ENCODE assay signal across 26 cellular contexts in genomic region chr5:176887252-176887849, GRCh38. TPM values are rescaled to one million over a fixed set of nuclear protein-coding genes. Genes with fewer than 3 reads are reported as not detected.
A peak's percentile ranks its signal among the peaks of the same experiment; 100 is the strongest.
DNase-seq lines count a peak whose midpoint lies in the region; ATAC-seq and TF ChIP-seq lines count a peak whose summit lies in the region.
"Had no signal": no experiment of that assay in that cellular context is flagged by ENCODE, and none has a peak within 500 bp of the region (broad histone marks: within the 10 kb centered on the region; RNA-seq: fewer than 3 reads in every experiment).

No MANE protein-coding gene starts in this region.

- H2AFZ ChIP-seq in SK-N-SH (ENCODE audit: low read depth) = no peak overlapping the region

- H3K27ac ChIP-seq in SK-N-SH (ENCODE audit: low read depth in 2 of 2, low read length in 1 of 2) (no peak overlapping the region), foreskin keratinocyte (no peak overlapping the region)
- H3K27ac ChIP-seq: 22Rv1, ascending aorta, epithelial cell of prostate, HL-60 had no signal

- 74% methylated on average over 19 of the region's 28 CpGs for WGBS in SK-N-SH (ENCODE audit: low lambda C conversion rate)

- no peaks in the 10 kb centered on the region for H4K20me1 ChIP-seq in SK-N-SH (ENCODE audit: insufficient read depth)

- no peaks in the 10 kb centered on the region for H3F3A ChIP-seq in SK-N-SH (replicated peaks; ENCODE audit: insufficient read depth)

- no peak overlapping the region for H3K9ac ChIP-seq in SK-N-SH

- ATAC-seq in SK-N-SH treated with all-trans-retinoic acid at 6 μM for 48 hours (no peak), foreskin keratinocyte (no peak)
- ATAC-seq: activated CD8-positive, alpha-beta T cell treated with anti-CD3 and anti-CD28 coated beads for 36 hours; stimulated activated effector memory CD8-positive, alpha-beta T cell treated with anti-CD3 and anti-CD28 coated beads, Interleukin-12 subunit alpha, Interleukin-12 subunit beta, amount 100 ng/mL, for 72 hours had no signal

- intact Hi-C loops in posterior vena cava (cut with DNase I) = no loop called here

- no peaks in the 10 kb centered on the region for H3K9me2 ChIP-seq in SK-N-SH

- no peaks in the 10 kb centered on the region; the same call in 1 of the 2 replicates for H3K27me3 ChIP-seq in SK-N-SH (ENCODE audit: insufficient read depth)
- no peaks in the 10 kb centered on the region for H3K27me3 ChIP-seq in H7 (ENCODE audit: control insufficient read depth, insufficient read depth, low read length)
- peaks cover 11% of the 10 kb centered on the region for H3K27me3 ChIP-seq in foreskin keratinocyte
- H3K27me3 ChIP-seq: ascending aorta had no signal

- no peaks in the 10 kb centered on the region for H3K9me3 Mint-ChIP-seq in activated CD4-positive, alpha-beta memory T cell treated with anti-CD3 and anti-CD28 coated beads, Interleukin-2, amount 10 ng/mL, durations not matched to agents 7 days and 5 days
- H3K9me3 Mint-ChIP-seq: activated CD8-positive, alpha-beta T cell treated with anti-CD3 and anti-CD28 coated beads for 36 hours; activated naive CD8-positive, alpha-beta T cell treated with anti-CD3 and anti-CD28 coated beads for 36 hours; immature natural killer cell; stimulated activated effector memory CD8-positive, alpha-beta T cell treated with anti-CD3 and anti-CD28 coated beads, Interleukin-12 subunit alpha, Interleukin-12 subunit beta, amount 100 ng/mL, for 72 hours had no signal

- CTCF ChIA-PET in SK-N-SH (lab: Yijun Ruan, JAX) = interaction anchor here (0.9 to 4.1 kb wide), 2 partner anchors 22 to 75 kb away, joined by 3 to 19 read pairs; partner anchors contain the start of gene UNC5A
- CTCF ChIA-PET in activated CD4-positive, alpha-beta memory T cell treated with anti-CD3 and anti-CD28 coated beads, Interleukin-2, amount 10 ng/mL, durations not matched to agents 7 days and 5 days (lab: Charles Lee) = no interaction called here

- peaks cover 8% of the 10 kb centered on the region for H3K4me1 Mint-ChIP-seq in activated CD4-positive, alpha-beta memory T cell treated with anti-CD3 and anti-CD28 coated beads, Interleukin-2, amount 10 ng/mL, durations not matched to agents 7 days and 5 days
- H3K4me1 Mint-ChIP-seq: activated naive CD8-positive, alpha-beta T cell treated with anti-CD3 and anti-CD28 coated beads for 36 hours; immature natural killer cell had no signal

- TF ChIP-seq RAD21 in SK-N-SH (IDR thresholded peaks at IDR 0.05; ENCODE audit: low read length) = no peak; the same call in 1 of the 2 replicates

- POLR2A ChIA-PET in SK-N-SH (lab: Yijun Ruan, JAX) = no interaction called here
- POLR2A ChIA-PET in activated CD4-positive, alpha-beta memory T cell treated with anti-CD3 and anti-CD28 coated beads, Interleukin-2, amount 10 ng/mL, durations not matched to agents 7 days and 5 days (lab: Charles Lee) = no interaction called here

- H3K36me3 Mint-ChIP-seq in activated CD4-positive, alpha-beta memory T cell treated with anti-CD3 and anti-CD28 coated beads, Interleukin-2, amount 10 ng/mL, durations not matched to agents 7 days and 5 days (ENCODE audit: low read depth) = no peaks in the 10 kb centered on the region
- H3K36me3 Mint-ChIP-seq: activated naive CD8-positive, alpha-beta T cell treated with anti-CD3 and anti-CD28 coated beads for 36 hours; CD4-positive, CD25-positive, alpha-beta regulatory T cell; immature natural killer cell; stimulated activated effector memory CD8-positive, alpha-beta T cell treated with anti-CD3 and anti-CD28 coated beads, Interleukin-12 subunit alpha, Interleukin-12 subunit beta, amount 100 ng/mL, for 72 hours had no signal

- H3K4me3 ChIP-seq in SK-N-SH (ENCODE audit: low read depth in 2 of 2, low read length in 1 of 2) = no peak overlapping the region
- H3K4me3 ChIP-seq in H7 (ENCODE audit: insufficient read depth, low read depth, low read length) = no peak overlapping the region
- H3K4me3 ChIP-seq: ascending aorta had no signal

- H3K36me3 ChIP-seq in SK-N-SH (replicated peaks in 1 of 2; ENCODE audit: control insufficient read depth in 1 of 2, insufficient read depth in 2 of 2, low read length in 1 of 2) (no peaks in the 10 kb centered on the region), H7 (replicated peaks; ENCODE audit: control insufficient read depth, insufficient read depth, low read length) (no peaks in the 10 kb centered on the region)
- H3K36me3 ChIP-seq: ascending aorta had no signal

- no peaks in the 10 kb centered on the region for H3K9me3 ChIP-seq in SK-N-SH
- H3K9me3 ChIP-seq: ascending aorta had no signal

- H3K27me3 Mint-ChIP-seq in activated CD4-positive, alpha-beta memory T cell treated with anti-CD3 and anti-CD28 coated beads, Interleukin-2, amount 10 ng/mL, durations not matched to agents 7 days and 5 days = no peaks in the 10 kb centered on the region

- TF ChIP-seq EP300 in SK-N-SH (IDR thresholded peaks at IDR 0.05; ENCODE audit: borderline replicate concordance in 1 of 2, low read depth in 1 of 2, low read length in 1 of 2) = no peak

- DNase-seq in SK-N-SH = peak; percentile 32
- peak; percentile 86 for DNase-seq in H7
- DNase-seq in foreskin keratinocyte = no peak
- DNase-seq in posterior vena cava (ENCODE audit: low spot score) = peak; percentile 72
- no peak for DNase-seq in NCI-H128 (lab: John Stamatoyannopoulos, UW; ENCODE audit: unreplicated experiment)
- DNase-seq in AML-193 (lab: John Stamatoyannopoulos, UW) = no peak
- DNase-seq in activated CD4-positive, alpha-beta memory T cell treated with anti-CD3 and anti-CD28 coated beads, Interleukin-2, amount 10 ng/mL, durations not matched to agents 7 days and 5 days = no peak
- DNase-seq: activated CD8-positive, alpha-beta T cell treated with anti-CD3 and anti-CD28 coated beads for 36 hours; activated naive CD8-positive, alpha-beta T cell treated with anti-CD3 and anti-CD28 coated beads for 36 hours; CD4-positive, CD25-positive, alpha-beta regulatory T cell; effector CD4-positive, alpha-beta T cell; GOT3; hypothalamus; immature natural killer cell; NCI-H1417 treated with DMSO at 0.1 percent for 48 hours; NCI-H2081; SHP77 had no signal

- no peak overlapping the region for H3K4me2 ChIP-seq in SK-N-SH

- TF ChIP-seq CTCF in SK-N-SH (IDR thresholded peaks at IDR 0.05) (no peak), foreskin keratinocyte (conservative IDR thresholded peaks at IDR 0.05) (peak; percentile 15)

- H3K4me1 ChIP-seq in SK-N-SH (ENCODE audit: control insufficient read depth in 1 of 2, insufficient read depth in 2 of 2, low read depth in 1 of 2, low read length in 1 of 2) (peaks cover 0 to 29% of the 10 kb centered on the region in 2 experiments; a peak in 2 of 4 replicates), foreskin keratinocyte (no peaks in the 10 kb centered on the region)
- H3K4me1 ChIP-seq: ascending aorta had no signal

- no peaks in the 10 kb centered on the region for H3K79me2 ChIP-seq in SK-N-SH (ENCODE audit: insufficient read depth)

- no peak overlapping the region for H3K27ac Mint-ChIP-seq in activated CD4-positive, alpha-beta memory T cell treated with anti-CD3 and anti-CD28 coated beads, Interleukin-2, amount 10 ng/mL, durations not matched to agents 7 days and 5 days
- H3K27ac Mint-ChIP-seq: activated CD8-positive, alpha-beta T cell treated with anti-CD3 and anti-CD28 coated beads for 36 hours; activated naive CD8-positive, alpha-beta T cell treated with anti-CD3 and anti-CD28 coated beads for 36 hours; CD4-positive, CD25-positive, alpha-beta regulatory T cell; immature natural killer cell; stimulated activated effector memory CD8-positive, alpha-beta T cell treated with anti-CD3 and anti-CD28 coated beads, Interleukin-12 subunit alpha, Interleukin-12 subunit beta, amount 100 ng/mL, for 72 hours had no signal

- H3K4me3 Mint-ChIP-seq in activated CD4-positive, alpha-beta memory T cell treated with anti-CD3 and anti-CD28 coated beads, Interleukin-2, amount 10 ng/mL, durations not matched to agents 7 days and 5 days = no peak overlapping the region
- H3K4me3 Mint-ChIP-seq: activated CD8-positive, alpha-beta T cell treated with anti-CD3 and anti-CD28 coated beads for 36 hours; activated naive CD8-positive, alpha-beta T cell treated with anti-CD3 and anti-CD28 coated beads for 36 hours; CD4-positive, CD25-positive, alpha-beta regulatory T cell; immature natural killer cell; stimulated activated effector memory CD8-positive, alpha-beta T cell treated with anti-CD3 and anti-CD28 coated beads, Interleukin-12 subunit alpha, Interleukin-12 subunit beta, amount 100 ng/mL, for 72 hours had no signal

TF ChIP-seq in SK-N-SH, 30 proteins besides CTCF, POLR2A, EP300 and RAD21 (continues in another document):
- TF ChIP-seq SIN3A (IDR thresholded peaks at IDR 0.05; ENCODE audit: borderline replicate concordance, low read depth, low read length) = no peak
- no peak for TF ChIP-seq CHD2 (IDR thresholded peaks at IDR 0.05; ENCODE audit: low read length, partially characterized antibody)
- TF ChIP-seq POLR2AphosphoS5 (IDR thresholded peaks at IDR 0.05; ENCODE audit: low read depth, low read length) = no peak

TF ChIP-seq in SK-N-SH treated with all-trans-retinoic acid at 6 μM for 48 hours, 23 proteins besides CTCF, POLR2A, EP300 and RAD21 (continues in another document):
- no peak for TF ChIP-seq SNAI2 (CRISPR knock-in tag; IDR thresholded peaks at IDR 0.05)
- no peak for TF ChIP-seq ZFP30 (CRISPR knock-in tag; IDR thresholded peaks at IDR 0.05)
- TF ChIP-seq POU6F1 (CRISPR knock-in tag; IDR thresholded peaks at IDR 0.05; ENCODE audit: borderline replicate concordance, low read depth) = no peak
- no peak for TF ChIP-seq RARB (CRISPR knock-in tag; IDR thresholded peaks at IDR 0.05)
- no peak for TF ChIP-seq OSR1 (CRISPR knock-in tag; IDR thresholded peaks at IDR 0.05)

RNA-seq across cellular contexts. Expression of gene HK3, which starts 11.8 kb away (rescaled TPM):
- polyA plus RNA-seq in SK-N-SH (2012; rRNA removed) = 0.02 TPM in 2 replicates
- 0.01 TPM in 1 of 2 replicates, not detected in the other for polyA plus RNA-seq in SK-N-SH (2012; cell fraction: cytosol; rRNA removed)
- polyA plus RNA-seq in SK-N-SH (2012; cell fraction: nucleus; rRNA removed) = 0.19 and 0.20 TPM in 2 replicates
- not detected in 2 replicates for total RNA-seq in H7 (2014; rRNA removed; shearing (Covaris generic))
- total RNA-seq in foreskin keratinocyte = not detected in 2 replicates
- polyA plus RNA-seq in foreskin keratinocyte = not detected in 2 replicates
- 10 to 100 TPM; 16.9 to 36.2 TPM for total RNA-seq in posterior vena cava
- total RNA-seq in activated CD4-positive, alpha-beta memory T cell treated with anti-CD3 and anti-CD28 coated beads, Interleukin-2, amount 10 ng/mL, durations not matched to agents 7 days and 5 days = under 1 TPM in 1 of 2 experiments, not detected in 1; 0.33 TPM
- total RNA-seq: activated CD8-positive, alpha-beta T cell treated with anti-CD3 and anti-CD28 coated beads for 36 hours; activated naive CD8-positive, alpha-beta T cell treated with anti-CD3 and anti-CD28 coated beads for 36 hours; Daoy; glomerular endothelial cell; myocyte had no signal

Comparison
In these comparisons a context has a peak if more than half of its experiments do, and no peak if none do; other contexts are left out.
1. DNase-seq: peak in SK-N-SH (single experiment), H7 (single experiment) and posterior vena cava (single experiment); none in foreskin keratinocyte (0 of 2), NCI-H128 (single experiment), AML-193 (0 of 2) and activated CD4-positive, alpha-beta memory T cell treated with anti-CD3 and anti-CD28 coated beads, Interleukin-2, amount 10 ng/mL, durations not matched to agents 7 days and 5 days (single experiment).
2. RNA of gene HK3, which starts 11.8 kb away (total RNA-seq): 16.9 to 36.2 TPM in posterior vena cava; 0.33 TPM in activated CD4-positive, alpha-beta memory T cell treated with anti-CD3 and anti-CD28 coated beads, Interleukin-2, amount 10 ng/mL, durations not matched to agents 7 days and 5 days, not detected in H7 and not detected in foreskin keratinocyte; every median in the first group is over 10 times any median in the second.